20 cellular contexts compared by ENCODE assay signal in genomic region chr9:68741234-68741633, GRCh38. TPM values are rescaled to one million over a fixed set of nuclear protein-coding genes. Genes with fewer than 3 reads are reported as not detected.
A peak's percentile ranks its signal among the peaks of the same experiment; 100 is the strongest.
DNase-seq lines count a peak whose midpoint lies in the region; ATAC-seq, FAIRE-seq and TF ChIP-seq lines count a peak whose summit lies in the region.
"Had no signal": no experiment of that assay in that cellular context is flagged by ENCODE, and none has a peak within 500 bp of the region (broad histone marks: within the 10 kb centered on the region; RNA-seq: fewer than 3 reads in every experiment).

No MANE protein-coding gene starts in this region.

- H3K79me1 ChIP-seq in mesenchymal stem cell (replicated peaks; ENCODE audit: low read length, poor library complexity, severe bottlenecking) = no peaks in the 10 kb centered on the region

- H2BK12ac ChIP-seq in mesenchymal stem cell (ENCODE audit: low read length in 2 of 2) = no peak overlapping the region

- TF ChIP-seq CTCF in K562 (IDR thresholded peaks at IDR 0.05 in 2 of 3, conservative IDR thresholded peaks at IDR 0.05 in 1 of 3; ENCODE audit: insufficient read depth in 2 of 3, low read depth in 1 of 3, low read length in 3 of 3) (no peak), left ventricle myocardium inferior (IDR thresholded peaks at IDR 0.05; ENCODE audit: borderline replicate concordance) (no peak), transverse colon (IDR thresholded peaks at IDR 0.05) (no peak), Calu3 (IDR thresholded peaks at IDR 0.05; ENCODE audit: unreplicated experiment) (no peak)

- no peak overlapping the region for H4K8ac ChIP-seq in mesenchymal stem cell (ENCODE audit: low read length)

- in situ Hi-C loops in K562 (cut with MboI) (no loop called here), transverse colon (cut with MboI; ENCODE audit: low pct_ligation_motif_present in 1 of 4, low pct_unique_long_range_greater_than_20kb in 1 of 4, low sequenced_read_pairs in 3 of 4) (no loop called here)

- H3K9ac ChIP-seq in K562 (ENCODE audit: insufficient read depth in 1 of 2, low read depth in 2 of 2, low read length in 2 of 2) (no peak overlapping the region), mesenchymal stem cell (ENCODE audit: low read length) (no peak overlapping the region)
- H3K9ac ChIP-seq: BLaER1 treated with 17β-estradiol and CSF1 and Interleukin-3, amounts not matched to agents 10 nM and 100 nM had no signal

- H3K14ac ChIP-seq in mesenchymal stem cell (ENCODE audit: low read length in 2 of 2) = no peak overlapping the region

- peaks cover 24% of the 10 kb centered on the region for H3K4me1 Mint-ChIP-seq in Calu3 (ENCODE audit: low read depth, unreplicated experiment)
- H3K4me1 Mint-ChIP-seq in T-cell = no peaks in the 10 kb centered on the region
- H3K4me1 Mint-ChIP-seq: CD8-positive, alpha-beta memory T cell had no signal

- no peaks in the 10 kb centered on the region for H3K9me1 ChIP-seq in K562 (ENCODE audit: control insufficient read depth, insufficient read depth, low read length)

- peak overlapping the region; percentile 70 for H2BK5ac ChIP-seq in mesenchymal stem cell (ENCODE audit: low read depth, low read length, poor library complexity, severe bottlenecking)

- H3K27me3 Mint-ChIP-seq in Calu3 (ENCODE audit: unreplicated experiment) (no peaks in the 10 kb centered on the region), T-cell (peaks cover 9 to 22% of the 10 kb centered on the region in 2 donors)

- H3K4ac ChIP-seq in mesenchymal stem cell (ENCODE audit: low read depth in 1 of 2, low read length in 2 of 2) = no peak overlapping the region

- no peak overlapping the region for H2AK5ac ChIP-seq in mesenchymal stem cell (ENCODE audit: low read length, severe bottlenecking)

- H3K18ac ChIP-seq in mesenchymal stem cell (ENCODE audit: low read depth in 1 of 2, low read length in 2 of 2) = no peak overlapping the region

- no peaks in the 10 kb centered on the region for H3K9me3 ChIP-seq in K562 (replicated peaks; ENCODE audit: control insufficient read depth, insufficient read depth, low read depth, low read length)
- H3K9me3 ChIP-seq in left ventricle myocardium inferior (replicated peaks) = no peaks in the 10 kb centered on the region
- H3K9me3 ChIP-seq in mesenchymal stem cell (ENCODE audit: control insufficient read depth, low read length) = no peaks in the 10 kb centered on the region
- no peaks in the 10 kb centered on the region for H3K9me3 ChIP-seq in transverse colon
- H3K9me3 ChIP-seq: A549; BLaER1 treated with 17β-estradiol and CSF1 and Interleukin-3, amounts not matched to agents 10 nM and 100 nM had no signal

- H3K27ac Mint-ChIP-seq in Calu3 (ENCODE audit: unreplicated experiment) (no peak overlapping the region), T-cell (no peak overlapping the region)
- H3K27ac Mint-ChIP-seq: CD8-positive, alpha-beta memory T cell; H9 had no signal

- CTCF ChIA-PET in K562 (lab: Yijun Ruan, JAX; ENCODE audit: low intra/inter-chr PET ratio) = no interaction called here
- CTCF ChIA-PET in Calu3 (lab: Charles Lee) = interaction anchor here (0.8 kb wide), 1 partner anchor 39 kb away, joined by 3 read pairs; a partner anchor contains a TSS
- CTCF ChIA-PET in T-cell (lab: Charles Lee) = no interaction called here

- H3K4me3 Mint-ChIP-seq in Calu3 (ENCODE audit: low read depth, unreplicated experiment) (no peak overlapping the region), T-cell (no peak overlapping the region)
- H3K4me3 Mint-ChIP-seq: CD8-positive, alpha-beta memory T cell; H9 had no signal

- no peak overlapping the region for H2BK15ac ChIP-seq in mesenchymal stem cell (ENCODE audit: low read depth, poor library complexity, severe bottlenecking)

- no peaks in the 10 kb centered on the region for H3K27me3 ChIP-seq in K562 (ENCODE audit: control insufficient read depth in 2 of 2, insufficient read depth in 2 of 2, low read length in 2 of 2)
- no peaks in the 10 kb centered on the region for H3K27me3 ChIP-seq in left ventricle myocardium inferior (ENCODE audit: low read depth)
- peaks cover 0 to 3% of the 10 kb centered on the region in 2 experiments for H3K27me3 ChIP-seq in mesenchymal stem cell (ENCODE audit: control insufficient read depth in 1 of 2, insufficient read depth in 1 of 2, low read length in 2 of 2)
- no peaks in the 10 kb centered on the region for H3K27me3 ChIP-seq in transverse colon
- H3K27me3 ChIP-seq: BLaER1 treated with 17β-estradiol and CSF1 and Interleukin-3, amounts not matched to agents 10 nM and 100 nM had no signal

- no peak for DNase-seq in K562 (ENCODE audit: extremely low read depth in 1 of 4, low spot score in 3 of 4)
- DNase-seq in left ventricle myocardium inferior = no peak
- no peak for DNase-seq in mesenchymal stem cell
- no peak for DNase-seq in transverse colon
- DNase-seq in Calu3 = no peak
- DNase-seq in kidney tubule cell (ENCODE audit: low spot score) = no peak
- DNase-seq in T-cell = no peak
- DNase-seq: CD8-positive, alpha-beta memory T cell; DND-41; H9; IMR-90; Kasumi-1; MM.1S; NCI-H1105; NCI-H187; NCI-H345 had no signal

- H3K4me1 ChIP-seq in K562 (replicated peaks in 1 of 2; ENCODE audit: control insufficient read depth in 2 of 2, insufficient read depth in 2 of 2, low read length in 2 of 2) (peaks cover 6 to 32% of the 10 kb centered on the region in 2 experiments), left ventricle myocardium inferior (peaks cover 71% of the 10 kb centered on the region), mesenchymal stem cell (ENCODE audit: control insufficient read depth, insufficient read depth, low read depth, low read length) (no peaks in the 10 kb centered on the region), transverse colon (peaks cover 15 to 57% (median 29%) of the 10 kb centered on the region in 4 donors)
- H3K4me1 ChIP-seq: A549 had no signal

- 47% methylated on average over 3 of the region's 4 CpGs for WGBS in K562 (ENCODE audit: insufficient coverage, low coverage, missing lambda C conversion rate)
- WGBS in mesenchymal stem cell = 81% methylated on average over 4 of the region's 4 CpGs
- 60 to 72% methylated on average over 3 to 4 of the region's 4 CpGs for WGBS in transverse colon (ENCODE audit: low coverage in 1 of 2), 2 donors

- H3K4me3 ChIP-seq in K562 = no peak overlapping the region
- H3K4me3 ChIP-seq in left ventricle myocardium inferior = no peak overlapping the region
- H3K4me3 ChIP-seq in mesenchymal stem cell (ENCODE audit: insufficient read depth in 1 of 2, low read depth in 1 of 2, low read length in 2 of 2) = no peak overlapping the region
- peak overlapping the region in 1 of 4 donors; percentile 6 for H3K4me3 ChIP-seq in transverse colon
- H3K4me3 ChIP-seq: A549; BLaER1 treated with 17β-estradiol and CSF1 and Interleukin-3, amounts not matched to agents 10 nM and 100 nM had no signal

- no peak for TF ChIP-seq RAD21 in K562 (CRISPR knock-in tag; conservative IDR thresholded peaks at IDR 0.05 in 1 of 2, IDR thresholded peaks at IDR 0.05 in 1 of 2)

- no peak for TF ChIP-seq POLR2A in K562 (conservative IDR thresholded peaks at IDR 0.05)
- TF ChIP-seq POLR2A in transverse colon (IDR thresholded peaks at IDR 0.05) = no peak

- no peaks in the 10 kb centered on the region for H4K20me1 ChIP-seq in K562 (replicated peaks; ENCODE audit: control insufficient read depth, insufficient read depth, low read length)
- H4K20me1 ChIP-seq: BLaER1 treated with 17β-estradiol and CSF1 and Interleukin-3, amounts not matched to agents 10 nM and 100 nM had no signal

- H3K36me3 Mint-ChIP-seq in Calu3 (ENCODE audit: insufficient read depth, unreplicated experiment) (no peaks in the 10 kb centered on the region), T-cell (no peaks in the 10 kb centered on the region)
- H3K36me3 Mint-ChIP-seq: CD8-positive, alpha-beta memory T cell had no signal

- H4K91ac ChIP-seq in mesenchymal stem cell (ENCODE audit: low read length) = no peak overlapping the region

- no peak for ATAC-seq in K562
- ATAC-seq in T-cell (replicated peaks in 1 of 4) = no peak
- ATAC-seq: A549 had no signal

- no peak overlapping the region for H2AFZ ChIP-seq in K562 (ENCODE audit: low read depth, low read length)
- H2AFZ ChIP-seq in mesenchymal stem cell (ENCODE audit: low read depth, low read length) = no peak overlapping the region

- H2BK120ac ChIP-seq in mesenchymal stem cell (ENCODE audit: low read depth, low read length) = no peak overlapping the region

- H3K36me3 ChIP-seq in K562 (ENCODE audit: control insufficient read depth, insufficient read depth, low read length) (no peaks in the 10 kb centered on the region), left ventricle myocardium inferior (no peaks in the 10 kb centered on the region), mesenchymal stem cell (ENCODE audit: control insufficient read depth in 1 of 2, insufficient read depth in 2 of 2, low read depth in 1 of 2, low read length in 2 of 2) (no peaks in the 10 kb centered on the region), transverse colon (no peaks in the 10 kb centered on the region)
- H3K36me3 ChIP-seq: BLaER1 treated with 17β-estradiol and CSF1 and Interleukin-3, amounts not matched to agents 10 nM and 100 nM had no signal

- TF ChIP-seq EP300 in K562 (IDR thresholded peaks at IDR 0.05; ENCODE audit: low read length) (no peak), transverse colon (IDR thresholded peaks at IDR 0.05; ENCODE audit: low read depth) (no peak)

- FAIRE-seq in K562 (lab: Jason Lieb, UNC) = no peak
- FAIRE-seq: A549, G401.6 had no signal

- POLR2A ChIA-PET in K562 (lab: Yijun Ruan, JAX) (interaction anchor here (0.7 to 1.7 kb wide), 3 partner anchors 13 to 24 kb away, joined by 4 read pairs; no protein-coding TSS in a partner anchor), T-cell (lab: Charles Lee) (no interaction called here)

- intact Hi-C loops in K562 (cut with micrococcal nuclease) = loop anchor here (5.0 kb wide), 1 partner anchor 36 kb away; no protein-coding TSS in a partner anchor
- intact Hi-C loops in left ventricle myocardium inferior (cut with micrococcal nuclease) = no loop called here
- intact Hi-C loops in transverse colon (cut with DNase I; ENCODE audit: low total_unique reads) = no loop called here
- intact Hi-C loops in Calu3 (cut with micrococcal nuclease; ENCODE audit: unreplicated experiment) = loop anchor here (5.0 kb wide), 1 partner anchor 34 kb away; the partner anchor contains the start of gene PIP5K1B

- H3K27ac ChIP-seq in K562 (ENCODE audit: extremely low read depth, low read depth, low read length) (no peak overlapping the region), left ventricle myocardium inferior (replicated peaks) (peak overlapping the region; percentile 84), mesenchymal stem cell (ENCODE audit: low read length, poor library complexity, severe bottlenecking) (no peak overlapping the region), transverse colon (peak overlapping the region; percentile 81 to 87 (median 85))
- H3K27ac ChIP-seq: A549; BLaER1 treated with 17β-estradiol and CSF1 and Interleukin-3, amounts not matched to agents 10 nM and 100 nM; RWPE1 had no signal

- H3K79me2 ChIP-seq in K562 (ENCODE audit: control insufficient read depth, insufficient read depth, low read length) = peaks cover 20% of the 10 kb centered on the region; the same call in 2 of the 3 replicates

- BruUV-seq in K562 (replicated peaks; lab: Mats Ljungman, UMichigan) (no TSS peak), Calu3 (replicated peaks; lab: Mats Ljungman, UMichigan) (no TSS peak)

- H3K4me2 ChIP-seq in K562 (ENCODE audit: insufficient read depth, low read length) (0 out of 2 replicates have a peak overlapping the region, but pooled peaks have one; percentile 8), mesenchymal stem cell (ENCODE audit: low read length, poor library complexity, severe bottlenecking) (peak overlapping the region; percentile 2)
- H3K4me2 ChIP-seq: A549; BLaER1 treated with 17β-estradiol and CSF1 and Interleukin-3, amounts not matched to agents 10 nM and 100 nM had no signal

- no peak overlapping the region for H3K23ac ChIP-seq in mesenchymal stem cell (ENCODE audit: low read length in 2 of 2)

- H3K9me3 Mint-ChIP-seq in Calu3 (ENCODE audit: low read depth, unreplicated experiment) (no peaks in the 10 kb centered on the region), T-cell (no peaks in the 10 kb centered on the region)
- H3K9me3 Mint-ChIP-seq: CD8-positive, alpha-beta memory T cell; H9 had no signal

RNA-seq across cellular contexts. Expression of gene PIP5K1B, which starts 36.2 kb away (rescaled TPM):
- total RNA-seq in K562 (2011; cell fraction: chromatin; rRNA removed; ENCODE audit: low replicate concordance) = 11.7 and 37.8 TPM in 2 replicates
- 11.6 and 11.7 TPM in 2 replicates for total RNA-seq in K562 (2011; cell fraction: nucleolus; rRNA removed)
- total RNA-seq in K562 (2011; cell fraction: nucleoplasm; rRNA removed) = 19.9 and 36.8 TPM in 2 replicates
- total RNA-seq in K562 (2014; rRNA removed) (3.8 and 3.9 TPM in 2 replicates), K562 (2014; rRNA removed; fragmentation: Illumina TruSeq; extraction: Trizol) (7.4 and 8.8 TPM in 2 replicates), K562 (2015; rRNA removed; fragmentation: Illumina TruSeq; extraction: Trizol) (7.4 and 7.5 TPM in 2 replicates), K562 (2021) (9.6 and 10.4 TPM in 2 replicates), left ventricle myocardium inferior (71.9 TPM), transverse colon (100 to 1,000 TPM in 1 of 4 donors, 10 to 100 TPM in 3; 45.6 to 104 (median 76.0) TPM), Calu3 (2022) (8.6 and 9.0 TPM in 2 replicates), T-cell (1 to 10 TPM in 2 of 5 donors, under 1 TPM in 3; 0.29 to 1.8 (median 0.95) TPM)
- polyA plus RNA-seq in K562 (2011; rRNA removed) (6.5 and 7.8 TPM in 2 replicates), K562 (2014; fragmentation: Illumina TruSeq; extraction: Trizol) (10.6 and 12.9 TPM in 2 replicates), K562 (2014; fragmentation: Nextera tagmentation; extraction: Ambion mirVana) (1 to 10 TPM; 3.1 to 6.3 TPM), K562 (2014; rRNA removed) (4.9 and 5.0 TPM in 2 replicates)
- polyA plus RNA-seq in K562 (2011; cell fraction: cytosol; rRNA removed) = 2.5 and 4.5 TPM in 2 replicates
- 5.7 and 7.2 TPM in 2 replicates for polyA plus RNA-seq in K562 (2011; cell fraction: nucleus; rRNA removed)
- polyA plus RNA-seq in K562 (2012) = 9.2 and 13.5 TPM in 2 replicates
- polyA minus RNA-seq in K562 (2011; rRNA and poly(A)+ RNA removed) = 12.3 and 14.2 TPM in 2 replicates
- 4.3 and 6.3 TPM in 2 replicates for polyA minus RNA-seq in K562 (2011; cell fraction: cytosol; rRNA and poly(A)+ RNA removed)
- 12.3 and 27.8 TPM in 2 replicates for polyA minus RNA-seq in K562 (2011; cell fraction: nucleus; rRNA and poly(A)+ RNA removed)
- 1.3 TPM for polyA plus RNA-seq in mesenchymal stem cell (2013, experiment 1 of 2)
- 1.5 TPM for polyA plus RNA-seq in mesenchymal stem cell (2013, experiment 2 of 2)
- total RNA-seq: IMR-90 had no signal
- polyA plus RNA-seq: A549; CD8-positive, alpha-beta memory T cell; IMR-90 had no signal

Comparison
In these comparisons a context has a peak if more than half of its experiments do, and no peak if none do; other contexts are left out.
1. H3K27ac ChIP-seq: peak in left ventricle myocardium inferior (single experiment) and transverse colon (4 of 4); none in K562 (single experiment) and mesenchymal stem cell (single experiment).
2. intact Hi-C loops: an anchor here in K562 (5.0 kb wide) and Calu3 (5.0 kb wide); none called in left ventricle myocardium inferior and transverse colon.